ENCODE assay signal across 19 cellular contexts in the genomic region with DNA sequence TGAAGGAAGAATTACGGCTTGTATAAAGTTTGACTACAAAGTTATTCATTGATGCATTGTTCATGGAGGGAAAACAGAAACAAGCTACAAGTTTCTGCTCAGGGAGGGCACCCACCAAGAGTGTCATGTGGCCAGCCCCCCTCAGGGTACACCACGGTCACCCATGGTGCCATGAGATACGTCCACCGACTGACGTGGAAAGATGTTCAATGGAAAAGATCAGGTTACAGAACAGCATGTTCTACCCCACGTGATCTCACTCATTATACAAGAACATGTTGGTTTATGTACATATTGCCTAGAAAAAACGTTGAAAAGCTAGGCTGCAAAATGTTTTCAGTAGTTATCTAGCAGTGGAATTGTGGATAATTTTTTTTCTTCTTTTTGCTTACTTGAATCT. TPM values are rescaled to one million over a fixed set of nuclear protein-coding genes. Genes with fewer than 3 reads are reported as not detected.
DNase-seq lines count a peak whose midpoint lies in the region; ATAC-seq and TF ChIP-seq lines count a peak whose summit lies in the region.
"Had no signal": no experiment of that assay in that cellular context is flagged by ENCODE, and none has a peak within 500 bp of the region (broad histone marks: within the 10 kb centered on the region; RNA-seq: fewer than 3 reads in every experiment).

No MANE protein-coding gene starts in this region.

- no peak for TF ChIP-seq CTCF in 22Rv1 (IDR thresholded peaks at IDR 0.05)

- peak overlapping the region; percentile 28 for H3K27ac ChIP-seq in 22Rv1
- H3K27ac ChIP-seq: C4-2B, ovary, sigmoid colon had no signal

- DNase-seq in LHCN-M2 (ENCODE audit: low read depth) (peak; percentile 61), OCI-M1 (lab: John Stamatoyannopoulos, UW) (peak; percentile 13), iris pigment epithelial cell (ENCODE audit: low read depth) (peak; percentile 86), left lobe of liver (ENCODE audit: low spot score) (no peak), NAMALWA (ENCODE audit: low spot score) (no peak), NCI-H345 treated with DMSO at 0.1 percent for 48 hours (lab: John Stamatoyannopoulos, UW; ENCODE audit: unreplicated experiment) (no peak)
- DNase-seq: activated B cell treated with CpG ODN at 0.5 μM for 24 hours; activated CD4-positive, alpha-beta T cell treated with anti-CD3 and anti-CD28 coated beads, Interleukin-2, amount 50 U/mL, for 48 hours; activated gamma-delta T cell; DMS79 treated with DMSO at 0.1 percent for 48 hours; KG1; naive thymus-derived CD4-positive, alpha-beta T cell; sigmoid colon; SK-N-SH; T-helper 9 cell had no signal

- ATAC-seq in left lobe of liver (no peak), GM19023 (IDR thresholded peaks at IDR 0.05; ENCODE audit: unreplicated experiment) (no peak)
- ATAC-seq: naive thymus-derived CD4-positive, alpha-beta T cell had no signal

RNA-seq across cellular contexts. Expression of gene RCN1, which starts 22.3 kb away (rescaled TPM):
- total RNA-seq in LHCN-M2 (2014; rRNA removed) (177 and 231 TPM in 2 replicates), left lobe of liver (34.5 TPM)
- polyA plus RNA-seq in LHCN-M2 (2012) = 159 TPM

Comparison
In these comparisons a context has a peak if more than half of its experiments do, and no peak if none do; other contexts are left out.
1. DNase-seq: peak in LHCN-M2 (single experiment), OCI-M1 (single experiment) and iris pigment epithelial cell (single experiment); none in left lobe of liver (single experiment), NAMALWA (single experiment) and NCI-H345 treated with DMSO at 0.1 percent for 48 hours (single experiment).